In genomic region chr7:100584046-100584676, GRCh38 we compare ENCODE assay signal across 8 cellular contexts. TPM values are rescaled to one million over a fixed set of nuclear protein-coding genes. Genes with fewer than 3 reads are reported as not detected.
DNase-seq lines count a peak whose midpoint lies in the region; ATAC-seq, FAIRE-seq and TF ChIP-seq lines count a peak whose summit lies in the region.

No MANE protein-coding gene starts in this region.

- H3K27ac Mint-ChIP-seq in astrocyte (ENCODE audit: unreplicated experiment) = peak overlapping the region; percentile 92

- peak overlapping the region; percentile 100 for H2AK5ac ChIP-seq in IMR-90 (ENCODE audit: low read depth, low read length)

- ATAC-seq in IMR-90 (ENCODE audit: low read depth) (no peak), lower lobe of right lung (no peak), GM18498 (IDR thresholded peaks at IDR 0.05; ENCODE audit: unreplicated experiment) (no peak)

- H3K9me3 ChIP-seq in A673 (ENCODE audit: low read depth, low read length, poor library complexity, severe bottlenecking) = no peaks in the 10 kb centered on the region
- H3K9me3 ChIP-seq in IMR-90 (ENCODE audit: control insufficient read depth, insufficient read depth, low read length) = no peaks in the 10 kb centered on the region
- H3K9me3 ChIP-seq in astrocyte (ENCODE audit: insufficient read depth, low read depth, low read length) = no peaks in the 10 kb centered on the region
- H3K9me3 ChIP-seq in lower lobe of right lung = no peaks in the 10 kb centered on the region
- no peaks in the 10 kb centered on the region for H3K9me3 ChIP-seq in vagina

- peak overlapping the region; percentile 89 for H3K18ac ChIP-seq in IMR-90 (ENCODE audit: low read depth, low read length)

- H3K4me1 ChIP-seq in A673 (ENCODE audit: insufficient read depth, low read length, poor library complexity, severe bottlenecking) (peaks cover 19% of the 10 kb centered on the region), IMR-90 (ENCODE audit: control insufficient read depth, insufficient read depth, low read length) (peaks cover 12% of the 10 kb centered on the region), astrocyte (ENCODE audit: insufficient read depth, low read length) (peaks cover 25% of the 10 kb centered on the region), lower lobe of right lung (peaks cover 50% of the 10 kb centered on the region), vagina (peaks cover 47% of the 10 kb centered on the region)

- H3K36me3 ChIP-seq in A673 (ENCODE audit: insufficient read depth, low read length, poor library complexity, severe bottlenecking) = peaks cover 28% of the 10 kb centered on the region
- peaks cover 32% of the 10 kb centered on the region for H3K36me3 ChIP-seq in IMR-90 (ENCODE audit: control insufficient read depth, insufficient read depth, low read length)
- H3K36me3 ChIP-seq in astrocyte (ENCODE audit: insufficient read depth, low read length) = peaks cover 18% of the 10 kb centered on the region
- H3K36me3 ChIP-seq in lower lobe of right lung = peaks cover 37% of the 10 kb centered on the region
- H3K36me3 ChIP-seq in vagina = peaks cover 0 to 27% of the 10 kb centered on the region in 2 donors

- 44% methylated on average over 5 of the region's 15 CpGs; no CpG with 5 or more reads in 1 of the 2 experiments for WGBS in IMR-90 (ENCODE audit: extremely low coverage in 2 of 2, insufficient read length in 1 of 2), 2 experiments

- peak overlapping the region; percentile 92 for H3K4me3 Mint-ChIP-seq in astrocyte (ENCODE audit: unreplicated experiment)

- peak overlapping the region; percentile 96 for H2BK120ac ChIP-seq in IMR-90 (ENCODE audit: low read depth, low read length)

- TF ChIP-seq POLR2A in IMR-90 (IDR thresholded peaks at IDR 0.05; ENCODE audit: low read depth, low read length) = no peak
- no peak for TF ChIP-seq POLR2A in vagina (IDR thresholded peaks at IDR 0.05)

- H3K4me2 ChIP-seq in IMR-90 (ENCODE audit: low read depth, low read length) (peak overlapping the region; percentile 88), astrocyte (ENCODE audit: low read length) (peak overlapping the region; percentile 99)

- DNase-seq in A673 (ENCODE audit: low spot score) (no peak), IMR-90 (peak; percentile 45), astrocyte (ENCODE audit: low read depth) (no peak), lower lobe of right lung (peak; percentile 58), vagina (ENCODE audit: extremely low spot score in 2 of 2) (no peak), RPMI8226 (no peak), D341Med (ENCODE audit: low spot score) (no peak)

- peak overlapping the region; percentile 97 for H4K5ac ChIP-seq in IMR-90 (ENCODE audit: low read depth, low read length)

- peak overlapping the region; percentile 89; the same call in 1 of the 2 replicates for H2BK20ac ChIP-seq in IMR-90 (ENCODE audit: low read depth, low read length)

- no peak for TF ChIP-seq CTCF in A673 (conservative IDR thresholded peaks at IDR 0.05; ENCODE audit: low read depth, low read length)
- no peak for TF ChIP-seq CTCF in IMR-90 (conservative IDR thresholded peaks at IDR 0.05; ENCODE audit: low read depth, low read length)
- no peak for TF ChIP-seq CTCF in astrocyte (IDR thresholded peaks at IDR 0.05; ENCODE audit: insufficient read depth, low read depth, low read length)
- TF ChIP-seq CTCF in lower lobe of right lung (IDR thresholded peaks at IDR 0.05) = no peak
- no peak for TF ChIP-seq CTCF in vagina (IDR thresholded peaks at IDR 0.05)

- H3K79me1 ChIP-seq in IMR-90 (ENCODE audit: low read depth in 1 of 2, low read length in 2 of 2) = peaks cover 17 to 64% of the 10 kb centered on the region in 2 experiments

- peak overlapping the region; percentile 99 for H4K91ac ChIP-seq in IMR-90 (ENCODE audit: insufficient read depth, low read depth, low read length)

- CTCF ChIA-PET in A673 (lab: Charles Lee) (interaction anchor here (0.5 to 0.6 kb wide), 2 partner anchors 114 to 243 kb away, joined by 3 to 7 read pairs; partner anchors contain the start of gene EPHB4), IMR-90 (lab: Yijun Ruan, JAX) (interaction anchor here (0.8 to 1.6 kb wide), 2 partner anchors 34 to 106 kb away, joined by 3 to 6 read pairs; no protein-coding TSS in a partner anchor)

- peak overlapping the region; percentile 81 to 97; a peak in 3 of 4 replicates for H4K8ac ChIP-seq in IMR-90 (ENCODE audit: low read depth in 2 of 2, low read length in 2 of 2)

- H3K4ac ChIP-seq in IMR-90 (ENCODE audit: low read depth, low read length) = peak overlapping the region; percentile 99

- peak overlapping the region; percentile 96 for H3K27ac ChIP-seq in A673 (ENCODE audit: low read depth, low read length, poor library complexity, severe bottlenecking)
- H3K27ac ChIP-seq in IMR-90 (ENCODE audit: insufficient read depth, low read length) = peak overlapping the region; percentile 96
- peak overlapping the region; percentile 83 for H3K27ac ChIP-seq in astrocyte (ENCODE audit: low read depth, low read length)
- H3K27ac ChIP-seq in lower lobe of right lung = peak overlapping the region; percentile 98
- peak overlapping the region; percentile 94 for H3K27ac ChIP-seq in vagina

- peaks cover 5% of the 10 kb centered on the region for H3K36me3 Mint-ChIP-seq in astrocyte (ENCODE audit: low read depth, unreplicated experiment)

- TF ChIP-seq RAD21 in IMR-90 (IDR thresholded peaks at IDR 0.05; ENCODE audit: low read length) = no peak

- H3K79me2 ChIP-seq in astrocyte (ENCODE audit: insufficient read depth, low read length) = peaks cover 51% of the 10 kb centered on the region

- H3K27me3 Mint-ChIP-seq in astrocyte (ENCODE audit: low read depth, unreplicated experiment) = no peaks in the 10 kb centered on the region

- peak overlapping the region; percentile 95 for H2BK5ac ChIP-seq in IMR-90 (ENCODE audit: low read depth, low read length, poor library complexity, severe bottlenecking)

- peak overlapping the region; percentile 91 for H3K9ac ChIP-seq in IMR-90 (ENCODE audit: low read depth, low read length)
- peak overlapping the region; percentile 89 for H3K9ac ChIP-seq in astrocyte (ENCODE audit: low read length)

- peaks cover 39% of the 10 kb centered on the region for H4K20me1 ChIP-seq in IMR-90 (ENCODE audit: insufficient read depth, low read length)
- peaks cover 56% of the 10 kb centered on the region for H4K20me1 ChIP-seq in astrocyte (ENCODE audit: insufficient read depth, low read length)

- dilution Hi-C loops in IMR-90 (cut with HindIII; ENCODE audit: low sequenced_read_pairs, unreplicated experiment) = no loop called here

- POLR2A ChIA-PET in A673 (lab: Charles Lee; ENCODE audit: low non-redundant PET) (no interaction called here), IMR-90 (lab: Charles Lee; ENCODE audit: unreplicated experiment) (interaction anchor here (0.5 to 1.0 kb wide), 3 partner anchors 20 to 31 kb away, joined by 3 to 5 read pairs (median 5); partner anchors contain the start of gene MOSPD3)

- H2AK9ac ChIP-seq in IMR-90 (replicated peaks; ENCODE audit: low read depth, low read length, poor library complexity) = peak overlapping the region; percentile 98

- peaks cover 5% of the 10 kb centered on the region for H3K9me1 ChIP-seq in IMR-90 (ENCODE audit: insufficient read depth, low read length)

- H3K9me3 Mint-ChIP-seq in astrocyte (ENCODE audit: unreplicated experiment) = no peaks in the 10 kb centered on the region

- in situ Hi-C loops in IMR-90 (cut with MboI; ENCODE audit: low sequenced_read_pairs) = loop anchor here (25.0 kb wide), 1 partner anchor 278 kb away; the partner anchor contains the start of genes SLC12A9 and TRIP6

- intact Hi-C loops in A673 (cut with micrococcal nuclease; ENCODE audit: unreplicated experiment) (loop anchor here (10.0 kb wide), 1 partner anchor 91 kb away; the partner anchor contains the start of gene GNB2), IMR-90 (cut with micrococcal nuclease) (loop anchor here (10.0 kb wide), 1 partner anchor 251 kb away; no protein-coding TSS in a partner anchor), lower lobe of right lung (cut with DNase I) (no loop called here), vagina (cut with DNase I) (no loop called here)

- H3K4me1 Mint-ChIP-seq in astrocyte (ENCODE audit: low read depth, unreplicated experiment) = peaks cover 18% of the 10 kb centered on the region

- H3K27me3 ChIP-seq in A673 (replicated peaks; ENCODE audit: insufficient read depth, low read depth, low read length, poor library complexity) = no peaks in the 10 kb centered on the region
- H3K27me3 ChIP-seq in IMR-90 (ENCODE audit: control insufficient read depth, insufficient read depth, low read length) = no peaks in the 10 kb centered on the region
- peaks cover under 1% of the 10 kb centered on the region for H3K27me3 ChIP-seq in astrocyte (ENCODE audit: insufficient read depth, low read length)
- no peaks in the 10 kb centered on the region for H3K27me3 ChIP-seq in lower lobe of right lung (ENCODE audit: low read depth)
- H3K27me3 ChIP-seq in vagina = no peaks in the 10 kb centered on the region

- no peak for FAIRE-seq in astrocyte (lab: Jason Lieb, UNC)

- H2BK15ac ChIP-seq in IMR-90 (ENCODE audit: low read depth, low read length) = peak overlapping the region; percentile 74; the same call in 1 of the 3 replicates

- H2AFZ ChIP-seq in IMR-90 (replicated peaks; ENCODE audit: low read length, poor library complexity) (peak overlapping the region; percentile 82), astrocyte (ENCODE audit: low read depth, low read length) (peak overlapping the region; percentile 38)

- peak overlapping the region; percentile 93 for H3K4me3 ChIP-seq in A673 (ENCODE audit: low read depth, low read length, poor library complexity, severe bottlenecking)
- peak overlapping the region; percentile 72 for H3K4me3 ChIP-seq in IMR-90 (ENCODE audit: insufficient read depth, low read depth, low read length)
- peak overlapping the region; percentile 83 for H3K4me3 ChIP-seq in astrocyte (ENCODE audit: insufficient read depth, low read depth, low read length)
- peak overlapping the region; percentile 99 for H3K4me3 ChIP-seq in lower lobe of right lung
- peak overlapping the region; percentile 79 to 96 for H3K4me3 ChIP-seq in vagina

- H3K56ac ChIP-seq in IMR-90 (ENCODE audit: extremely low read depth, insufficient read depth, low read length) = peak overlapping the region; percentile 35

- H3K14ac ChIP-seq in IMR-90 (replicated peaks; ENCODE audit: low read depth, low read length) = peak overlapping the region; percentile 96

- BruUV-seq in A673 (replicated peaks; lab: Mats Ljungman, UMichigan) = no TSS peak
- BruUV-seq in IMR-90 (replicated peaks; lab: Mats Ljungman, UMichigan) = no TSS peak

- H3K23ac ChIP-seq in IMR-90 (ENCODE audit: low read depth, low read length) = peak overlapping the region; percentile 97

RNA-seq across cellular contexts. Expression of gene LRCH4, which starts 1.8 kb away (rescaled TPM):
- 42.4 and 50.4 TPM in 2 replicates for total RNA-seq in A673 (2021)
- total RNA-seq in IMR-90 (2012; rRNA removed) = 5.0 and 6.1 TPM in 2 replicates
- 41.3 and 42.2 TPM in 2 replicates for polyA plus RNA-seq in IMR-90 (2012; rRNA removed)
- 20.5 and 31.1 TPM in 2 replicates for polyA plus RNA-seq in IMR-90 (2012; cell fraction: cytosol; rRNA removed)
- polyA plus RNA-seq in IMR-90 (2012; cell fraction: nucleus; rRNA removed; ENCODE audit: low replicate concordance) = 247 and 673 TPM in 2 replicates
- total RNA-seq in astrocyte = 52.7 and 62.5 TPM in 2 replicates
- total RNA-seq in lower lobe of right lung = 80.3 TPM
- 72.2 TPM for total RNA-seq in vagina

RNA-seq across cellular contexts. Expression of gene FBXO24, which starts 2.0 kb away (rescaled TPM):
- 0.44 and 0.75 TPM in 2 replicates for total RNA-seq in A673 (2021)
- 0.28 and 0.54 TPM in 2 replicates for total RNA-seq in IMR-90 (2012; rRNA removed)
- polyA plus RNA-seq in IMR-90 (2012; rRNA removed) = 0.29 and 0.43 TPM in 2 replicates
- 0.23 and 0.58 TPM in 2 replicates for polyA plus RNA-seq in IMR-90 (2012; cell fraction: cytosol; rRNA removed)
- 1.5 and 2.5 TPM in 2 replicates for polyA plus RNA-seq in IMR-90 (2012; cell fraction: nucleus; rRNA removed; ENCODE audit: low replicate concordance)
- 0.17 and 0.52 TPM in 2 replicates for total RNA-seq in astrocyte
- total RNA-seq in lower lobe of right lung = 0.74 TPM
- total RNA-seq in vagina = 0.98 TPM

RNA-seq across cellular contexts. Expression of gene SAP25, which starts 10.5 kb away (rescaled TPM):
- total RNA-seq in A673 (2021) (1.7 and 2.8 TPM in 2 replicates), IMR-90 (2012; rRNA removed) (not detected in 2 replicates), astrocyte (1.4 and 1.9 TPM in 2 replicates), lower lobe of right lung (10.6 TPM), vagina (2.9 TPM)
- polyA plus RNA-seq in IMR-90 (2012; rRNA removed) = 1.8 and 2.3 TPM in 2 replicates
- polyA plus RNA-seq in IMR-90 (2012; cell fraction: cytosol; rRNA removed) = 0.54 and 0.62 TPM in 2 replicates
- 8.7 and 38.4 TPM in 2 replicates for polyA plus RNA-seq in IMR-90 (2012; cell fraction: nucleus; rRNA removed; ENCODE audit: low replicate concordance)

RNA-seq across cellular contexts. Expression of gene PCOLCE, which starts 18.0 kb away (rescaled TPM):
- total RNA-seq in A673 (2021) = 45.0 and 70.1 TPM in 2 replicates
- total RNA-seq in IMR-90 (2012; rRNA removed) = 22.6 and 25.6 TPM in 2 replicates
- polyA plus RNA-seq in IMR-90 (2012; rRNA removed) = 364 and 385 TPM in 2 replicates
- 283 and 394 TPM in 2 replicates for polyA plus RNA-seq in IMR-90 (2012; cell fraction: cytosol; rRNA removed)
- 615 and 1,429 TPM in 2 replicates for polyA plus RNA-seq in IMR-90 (2012; cell fraction: nucleus; rRNA removed; ENCODE audit: low replicate concordance)
- 10.8 and 15.5 TPM in 2 replicates for total RNA-seq in astrocyte
- 75.2 TPM for total RNA-seq in lower lobe of right lung
- 85.4 TPM for total RNA-seq in vagina

RNA-seq across cellular contexts. Expression of gene MOSPD3, which starts 28.2 kb away (rescaled TPM):
- total RNA-seq in A673 (2021) = 17.3 and 24.8 TPM in 2 replicates
- total RNA-seq in IMR-90 (2012; rRNA removed) = 2.2 and 2.3 TPM in 2 replicates
- 23.2 and 30.0 TPM in 2 replicates for polyA plus RNA-seq in IMR-90 (2012; rRNA removed)
- 16.0 and 40.1 TPM in 2 replicates for polyA plus RNA-seq in IMR-90 (2012; cell fraction: cytosol; rRNA removed)
- 23.7 and 42.5 TPM in 2 replicates for polyA plus RNA-seq in IMR-90 (2012; cell fraction: nucleus; rRNA removed; ENCODE audit: low replicate concordance)
- 18.8 and 20.2 TPM in 2 replicates for total RNA-seq in astrocyte
- total RNA-seq in lower lobe of right lung = 19.5 TPM
- total RNA-seq in vagina = 11.8 TPM

Comparison
In these comparisons a context has a peak if more than half of its experiments do, and no peak if none do; other contexts are left out.
1. DNase-seq: peak in IMR-90 (single experiment) and lower lobe of right lung (single experiment); none in A673 (single experiment), astrocyte (single experiment), vagina (0 of 2), RPMI8226 (single experiment) and D341Med (single experiment).
2. intact Hi-C loops: an anchor here in A673 (10.0 kb wide) and IMR-90 (10.0 kb wide); none called in lower lobe of right lung and vagina.
3. Peak in every context shown above with its lines, with median percentiles within 50 percentile points of each other: H3K27ac ChIP-seq and H3K4me3 ChIP-seq.